Comparison of ENCODE assay signal across 26 cellular contexts in the genomic region with DNA sequence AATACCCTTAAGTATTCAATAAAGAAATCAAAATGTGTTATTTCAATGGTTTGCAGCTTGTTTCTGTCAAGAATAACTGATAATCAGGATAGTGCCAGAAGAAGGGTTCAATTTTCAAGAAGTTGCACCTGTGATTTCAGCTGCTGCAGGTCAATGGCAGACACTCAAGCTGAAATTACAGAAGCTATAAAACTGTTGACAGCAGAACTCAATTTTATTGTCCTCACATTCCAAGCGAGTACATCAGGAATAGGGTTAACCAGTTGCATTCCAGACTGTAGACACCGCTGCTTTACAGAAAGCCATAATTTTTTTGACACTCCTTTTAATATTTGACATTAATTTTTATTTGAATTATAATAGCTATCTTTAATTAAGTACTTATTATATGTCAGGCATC.
DNase-seq lines count a peak whose midpoint lies in the region; FAIRE-seq and TF ChIP-seq lines count a peak whose summit lies in the region.
"Had no signal": no experiment of that assay in that cellular context is flagged by ENCODE, and none has a peak within 500 bp of the region (broad histone marks: within the 10 kb centered on the region; RNA-seq: fewer than 3 reads in every experiment).

No MANE protein-coding gene starts in this region.

- no peaks in the 10 kb centered on the region for H4K20me1 ChIP-seq in neural cell (ENCODE audit: insufficient read depth)

- no peak overlapping the region for H3K9ac ChIP-seq in neural cell (ENCODE audit: low read length)

- H2AFZ ChIP-seq in neural cell (ENCODE audit: low read depth, low read length), result no peak overlapping the region
- H2AFZ ChIP-seq: PC-9 had no signal

- TF ChIP-seq RAD21 in neural cell (conservative IDR thresholded peaks at IDR 0.05), result no peak

- no peaks in the 10 kb centered on the region for H3F3A ChIP-seq in neural cell (ENCODE audit: insufficient read depth, low read length, poor library complexity, severe bottlenecking)

- H3K79me2 ChIP-seq in neural cell (replicated peaks; ENCODE audit: insufficient read depth, low read length), result no peaks in the 10 kb centered on the region

- TF ChIP-seq CTCF in neural cell (IDR thresholded peaks at IDR 0.05; ENCODE audit: poor library complexity, severe bottlenecking), result no peak

- no peak overlapping the region for H3K4me3 ChIP-seq in neural cell (ENCODE audit: low read length)
- H3K4me3 ChIP-seq: PC-9 had no signal

- no peaks in the 10 kb centered on the region for H3K9me2 ChIP-seq in neural cell (ENCODE audit: insufficient read depth, low read length)

- no peak for TF ChIP-seq EP300 in neural cell (conservative IDR thresholded peaks at IDR 0.05; ENCODE audit: poor library complexity, severe bottlenecking)

- H3K36me3 ChIP-seq in neural cell (ENCODE audit: insufficient read depth, low read length), result no peaks in the 10 kb centered on the region

- H3K27ac ChIP-seq in neural cell (ENCODE audit: low read length), result no peak overlapping the region
- H3K27ac ChIP-seq: C4-2B, PC-9, RWPE1 had no signal

- no peaks in the 10 kb centered on the region for H3K9me3 ChIP-seq in neural cell (ENCODE audit: low read length)

- FAIRE-seq in HTR-8/SVneo (lab: Jason Lieb, UNC), result no peak
- FAIRE-seq: G401.6, GM12892, H1 had no signal

- no peak overlapping the region for H3K4me2 ChIP-seq in neural cell (ENCODE audit: low read length)
- H3K4me2 ChIP-seq: PC-9 had no signal

- DNase-seq in NCI-H2227 (lab: John Stamatoyannopoulos, UW; ENCODE audit: unreplicated experiment) (peak; percentile 1), NCI-H2227 treated with DMSO at 0.1 percent for 48 hours (lab: John Stamatoyannopoulos, UW) (no peak), HTR-8/SVneo (ENCODE audit: insufficient read length, low spot score) (peak; percentile 3), NCI-H526 treated with DMSO at 0.1 percent for 48 hours (lab: John Stamatoyannopoulos, UW) (peak; percentile 28), glomerular visceral epithelial cell (ENCODE audit: extremely low spot score) (no peak), OCI-M1 (lab: John Stamatoyannopoulos, UW) (no peak)
- no peak for DNase-seq in central memory CD4-positive, alpha-beta T cell
- DNase-seq: Calu3; CD8-positive, alpha-beta memory T cell; DMS153; Kasumi-1; MM.1S; NCI-H1048; NCI-H146; NCI-H2029; NCI-H2171 treated with DMSO at 0.1 percent for 48 hours; NCI-H446 treated with DMSO at 0.1 percent for 48 hours; NCI-H82; PC-9; T-cell had no signal

- no peaks in the 10 kb centered on the region for H3K27me3 ChIP-seq in neural cell (ENCODE audit: insufficient read depth, low read depth, low read length)

TF ChIP-seq in neural cell, 6 proteins besides CTCF, POLR2A, EP300 and RAD21:
- TF ChIP-seq POLR2AphosphoS5 (IDR thresholded peaks at IDR 0.05), result peak; percentile 51
- peak; percentile 79 for TF ChIP-seq REST (IDR thresholded peaks at IDR 0.05; ENCODE audit: borderline replicate concordance)
- no peak for TF ChIP-seq MXI1 (conservative IDR thresholded peaks at IDR 0.05; ENCODE audit: poor library complexity, severe bottlenecking)
- TF ChIP-seq SMC3 (conservative IDR thresholded peaks at IDR 0.05; ENCODE audit: poor library complexity), result no peak
- TF ChIP-seq EZH2 (IDR thresholded peaks at IDR 0.05; ENCODE audit: borderline replicate concordance, insufficient read depth, low read length, poor library complexity, severe bottlenecking), result no peak
- TF ChIP-seq TAF1 (IDR thresholded peaks at IDR 0.05; ENCODE audit: low read depth), result no peak

Comparison
In these comparisons a context has a peak if more than half of its experiments do, and no peak if none do; other contexts are left out.
1. DNase-seq: peak in NCI-H2227 (single experiment), HTR-8/SVneo (single experiment) and NCI-H526 treated with DMSO at 0.1 percent for 48 hours (single experiment); none in NCI-H2227 treated with DMSO at 0.1 percent for 48 hours (single experiment), glomerular visceral epithelial cell (single experiment), OCI-M1 (single experiment) and central memory CD4-positive, alpha-beta T cell (single experiment).